In the genomic region with DNA sequence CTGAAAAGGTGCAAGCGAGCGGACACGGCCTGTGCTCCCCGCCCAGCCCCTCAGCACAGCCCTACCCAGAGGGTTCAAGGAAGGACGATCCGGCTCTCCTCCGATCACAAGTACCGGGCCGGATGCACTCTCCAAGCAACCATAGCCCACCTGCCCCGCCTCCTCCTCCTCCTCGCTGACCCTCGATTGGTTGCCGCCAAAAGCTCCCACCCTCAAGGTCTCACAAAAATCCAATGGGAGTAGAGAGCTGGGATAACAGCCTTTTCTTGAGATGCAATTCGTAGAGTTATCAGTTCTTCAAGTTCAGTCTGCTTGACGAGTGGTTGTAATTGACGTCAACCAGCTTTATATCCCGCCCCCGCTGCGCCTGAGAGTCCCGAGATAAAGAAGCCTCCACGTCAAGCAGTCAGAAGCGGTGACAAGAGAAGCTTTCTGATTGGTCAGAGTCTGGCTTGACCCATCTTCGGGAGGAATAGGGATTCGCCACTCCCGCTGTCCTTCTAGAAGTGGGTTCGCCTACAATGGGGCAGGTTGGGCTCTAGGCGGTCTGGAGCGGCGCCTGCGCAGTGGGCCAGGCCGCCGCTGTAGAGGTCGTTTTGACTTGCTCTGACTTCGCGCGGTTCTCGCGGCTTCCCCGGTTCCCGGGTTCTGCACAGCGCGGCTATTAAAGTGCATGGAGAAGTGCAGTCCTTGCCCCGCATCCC, we compare ENCODE assay signal across 8 cellular contexts. TPM values are rescaled to one million over a fixed set of nuclear protein-coding genes. Genes with fewer than 3 reads are reported as not detected.
DNase-seq lines count a peak whose midpoint lies in the region; ATAC-seq and TF ChIP-seq lines count a peak whose summit lies in the region.

A gene with protein sequence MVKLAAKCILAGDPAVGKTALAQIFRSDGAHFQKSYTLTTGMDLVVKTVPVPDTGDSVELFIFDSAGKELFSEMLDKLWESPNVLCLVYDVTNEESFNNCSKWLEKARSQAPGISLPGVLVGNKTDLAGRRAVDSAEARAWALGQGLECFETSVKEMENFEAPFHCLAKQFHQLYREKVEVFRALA (minus strand): TSS at position 154 of the 704 bp plus-strand sequence. CDS start 412 bp downstream, outside the sequence.

- H3K27ac Mint-ChIP-seq in CD4-positive, CD25-positive, alpha-beta regulatory T cell: peak within 1 kb of the TSS; percentile 97 to 99 (median 98)

- H3K27me3 ChIP-seq in CD4-positive, CD25-positive, alpha-beta regulatory T cell (ENCODE audit: control insufficient read depth, insufficient read depth, low read length): no peaks in the 10 kb centered on the region
- no peaks in the 10 kb centered on the region for H3K27me3 ChIP-seq in HL-60 (ENCODE audit: insufficient read depth, poor library complexity, severe bottlenecking)
- no peaks in the 10 kb centered on the region for H3K27me3 ChIP-seq in lung (ENCODE audit: control insufficient read depth, insufficient read depth)

- ATAC-seq in CD4-positive, CD25-positive, alpha-beta regulatory T cell (ENCODE audit: low read depth in 2 of 2): peak; percentile 89 to 91
- ATAC-seq in GM19455 (IDR thresholded peaks at IDR 0.05; ENCODE audit: unreplicated experiment) (peak; percentile 95), lung (ENCODE audit: insufficient read depth, low FRiP score) (peak; percentile 97)

- H3K4me1 ChIP-seq in CD4-positive, CD25-positive, alpha-beta regulatory T cell (ENCODE audit: control insufficient read depth, insufficient read depth, low read length, poor library complexity, severe bottlenecking): peaks cover 17% of the 10 kb centered on the region
- H3K4me1 ChIP-seq in lung (ENCODE audit: control insufficient read depth in 2 of 2, insufficient read depth in 2 of 2, low read length in 2 of 2): peaks cover 0 to 3% of the 10 kb centered on the region in 2 donors

- H3K4me3 Mint-ChIP-seq in CD4-positive, CD25-positive, alpha-beta regulatory T cell: peak within 1 kb of the TSS; percentile 91 to 97 (median 94)

- H3K4me3 ChIP-seq in CD4-positive, CD25-positive, alpha-beta regulatory T cell (ENCODE audit: low read depth, low read length): peak within 1 kb of the TSS; percentile 87
- H3K4me3 ChIP-seq in HL-60 (replicated peaks; ENCODE audit: insufficient read depth, low read length): peak within 1 kb of the TSS; percentile 83
- peak within 1 kb of the TSS; percentile 59 for H3K4me3 ChIP-seq in lung

- no peak for TF ChIP-seq CTCF in HL-60 (IDR thresholded peaks at IDR 0.05; ENCODE audit: insufficient read depth, low read length)
- no peak for TF ChIP-seq CTCF in lung (IDR thresholded peaks at IDR 0.05; ENCODE audit: control extremely low read depth, extremely low read depth)

- H3K36me3 ChIP-seq in CD4-positive, CD25-positive, alpha-beta regulatory T cell (ENCODE audit: control insufficient read depth, insufficient read depth, low read length): no peaks in the 10 kb centered on the region
- no peaks in the 10 kb centered on the region for H3K36me3 ChIP-seq in lung (ENCODE audit: control insufficient read depth in 2 of 2, insufficient read depth in 2 of 2, low read length in 2 of 2)

- peaks cover 5 to 28% (median 16%) of the 10 kb centered on the region in 4 donors for H3K4me1 Mint-ChIP-seq in CD4-positive, CD25-positive, alpha-beta regulatory T cell

- peaks cover 4% of the 10 kb centered on the region for H3K27me3 Mint-ChIP-seq in CD4-positive, CD25-positive, alpha-beta regulatory T cell

- H3K36me3 Mint-ChIP-seq in CD4-positive, CD25-positive, alpha-beta regulatory T cell: peaks cover 11% of the 10 kb centered on the region

- peak; percentile 96 to 100 (median 99) for DNase-seq in CD4-positive, CD25-positive, alpha-beta regulatory T cell
- peak; percentile 99 to 100 for DNase-seq in HL-60 (ENCODE audit: low read depth in 1 of 2, low spot score in 1 of 2)
- DNase-seq in NK-92 treated with Interleukin-12 subunit alpha and Interleukin-12 subunit beta, amount 100 ng/mL, for 24 hours (lab: John Stamatoyannopoulos, UW): peak; percentile 97
- peak; percentile 95 for DNase-seq in activated CD8-positive, alpha-beta memory T cell treated with anti-CD3 and anti-CD28 coated beads for 24 hours
- peak; percentile 94 for DNase-seq in effector CD4-positive, alpha-beta T cell
- peak; percentile 99 for DNase-seq in lung (ENCODE audit: low spot score)
- peak; percentile 81 to 95 (median 93) for DNase-seq in stimulated activated CD4-positive, alpha-beta T cell treated with anti-CD3 and anti-CD28 coated beads, TNF-alpha, amount 100 ng/mL, for 4 hours (ENCODE audit: low read depth in 3 of 3)

- no peaks in the 10 kb centered on the region for H3K9me3 ChIP-seq in CD4-positive, CD25-positive, alpha-beta regulatory T cell (ENCODE audit: control insufficient read depth in 2 of 2, low read length in 2 of 2)
- H3K9me3 ChIP-seq in lung (ENCODE audit: control insufficient read depth in 2 of 2, insufficient read depth in 1 of 2, low read length in 1 of 2): no peaks in the 10 kb centered on the region

- peak within 1 kb of the TSS; percentile 94 for H3K27ac ChIP-seq in CD4-positive, CD25-positive, alpha-beta regulatory T cell (ENCODE audit: insufficient read depth, low read length, poor library complexity, severe bottlenecking)
- H3K27ac ChIP-seq in HL-60 (replicated peaks) (peak within 1 kb of the TSS; percentile 46), lung (ENCODE audit: low read depth in 1 of 2, low read length in 1 of 2) (peak within 1 kb of the TSS; percentile 62 to 71)

- 0% methylated on average over 40 to 43 of the region's 43 CpGs for WGBS in lung, 2 donors

- no peaks in the 10 kb centered on the region for H3K9me3 Mint-ChIP-seq in CD4-positive, CD25-positive, alpha-beta regulatory T cell

RNA-seq across cellular contexts. Expression of the gene that starts here (rescaled TPM):
- 20.8 TPM for total RNA-seq in CD4-positive, CD25-positive, alpha-beta regulatory T cell
- 10 to 100 TPM; 12.0 to 20.3 (median 15.5) TPM for polyA plus RNA-seq in CD4-positive, CD25-positive, alpha-beta regulatory T cell
- total RNA-seq in lung: 10 to 100 TPM; 18.9 to 51.1 TPM
- 10 to 100 TPM; 20.3 to 32.6 TPM for polyA plus RNA-seq in lung

Comparison
In these comparisons a context has a peak if more than half of its experiments do, and no peak if none do; other contexts are left out.
1. Peak in every context shown above with its lines: DNase-seq, ATAC-seq, H3K4me3 ChIP-seq and H3K27ac ChIP-seq.